Comparison of ENCODE assay signal across 7 cellular contexts in the genomic region with DNA sequence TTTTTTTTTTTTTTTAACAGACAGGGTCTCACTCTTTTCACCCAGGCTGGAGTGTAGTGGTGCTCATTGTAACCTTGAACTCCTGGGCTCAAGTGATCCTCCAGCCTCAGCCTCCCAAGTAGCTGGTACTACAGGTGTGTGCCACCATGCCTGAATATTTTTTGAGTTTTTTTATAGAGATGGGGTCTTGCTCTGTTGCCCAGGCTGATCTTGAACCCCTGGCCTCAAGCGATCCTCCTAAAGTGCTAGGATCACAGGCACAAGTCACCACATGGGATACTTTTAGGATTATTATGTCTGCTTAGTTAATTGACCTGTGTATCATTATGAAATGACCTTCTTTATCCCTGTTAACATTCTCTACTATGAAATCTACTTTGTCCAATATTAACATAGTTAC. TPM values are rescaled to one million over a fixed set of nuclear protein-coding genes. Genes with fewer than 3 reads are reported as not detected.
A peak's percentile ranks its signal among the peaks of the same experiment; 100 is the strongest.
DNase-seq lines count a peak whose midpoint lies in the region; ATAC-seq lines count a peak whose summit lies in the region.

No MANE protein-coding gene starts in this region.

- peak; percentile 23 for ATAC-seq in effector memory CD8-positive, alpha-beta T cell (replicated peaks)
- ATAC-seq in HG03025 (IDR thresholded peaks at IDR 0.05; ENCODE audit: low FRiP score, unreplicated experiment), result no peak
- no peak for ATAC-seq in GM18907 (IDR thresholded peaks at IDR 0.05; ENCODE audit: unreplicated experiment)

- peaks cover 19% of the 10 kb centered on the region for H3K4me1 Mint-ChIP-seq in activated naive CD8-positive, alpha-beta T cell (ENCODE audit: low read depth)
- peaks cover 27% of the 10 kb centered on the region for H3K4me1 Mint-ChIP-seq in activated naive CD8-positive, alpha-beta T cell treated with anti-CD3 and anti-CD28 coated beads for 36 hours
- peaks cover 5 to 7% (median 7%) of the 10 kb centered on the region in 3 donors for H3K4me1 Mint-ChIP-seq in IgD-negative memory B cell
- peaks cover 6 to 23% of the 10 kb centered on the region in 2 donors for H3K4me1 Mint-ChIP-seq in effector memory CD8-positive, alpha-beta T cell (ENCODE audit: low read depth in 2 of 2)

- no peaks in the 10 kb centered on the region for H3K36me3 Mint-ChIP-seq in activated naive CD8-positive, alpha-beta T cell
- no peaks in the 10 kb centered on the region for H3K36me3 Mint-ChIP-seq in activated naive CD8-positive, alpha-beta T cell treated with anti-CD3 and anti-CD28 coated beads for 36 hours
- no peaks in the 10 kb centered on the region for H3K36me3 Mint-ChIP-seq in IgD-negative memory B cell
- H3K36me3 Mint-ChIP-seq in effector memory CD8-positive, alpha-beta T cell (ENCODE audit: insufficient read depth), result no peaks in the 10 kb centered on the region

- H3K27me3 Mint-ChIP-seq in activated naive CD8-positive, alpha-beta T cell, result no peaks in the 10 kb centered on the region
- no peaks in the 10 kb centered on the region for H3K27me3 Mint-ChIP-seq in activated naive CD8-positive, alpha-beta T cell treated with anti-CD3 and anti-CD28 coated beads for 36 hours
- H3K27me3 Mint-ChIP-seq in IgD-negative memory B cell, result no peaks in the 10 kb centered on the region
- no peaks in the 10 kb centered on the region for H3K27me3 Mint-ChIP-seq in effector memory CD8-positive, alpha-beta T cell

- H3K27ac Mint-ChIP-seq in activated naive CD8-positive, alpha-beta T cell, result peak overlapping the region; percentile 8
- H3K27ac Mint-ChIP-seq in activated naive CD8-positive, alpha-beta T cell treated with anti-CD3 and anti-CD28 coated beads for 36 hours, result no peak overlapping the region
- peak overlapping the region in 2 of 3 donors; percentile 26 to 44 for H3K27ac Mint-ChIP-seq in IgD-negative memory B cell
- no peak overlapping the region for H3K27ac Mint-ChIP-seq in effector memory CD8-positive, alpha-beta T cell

- H3K9me3 Mint-ChIP-seq in activated naive CD8-positive, alpha-beta T cell (ENCODE audit: low read depth), result no peaks in the 10 kb centered on the region
- H3K9me3 Mint-ChIP-seq in activated naive CD8-positive, alpha-beta T cell treated with anti-CD3 and anti-CD28 coated beads for 36 hours, result no peaks in the 10 kb centered on the region
- H3K9me3 Mint-ChIP-seq in IgD-negative memory B cell, result no peaks in the 10 kb centered on the region
- no peaks in the 10 kb centered on the region for H3K9me3 Mint-ChIP-seq in effector memory CD8-positive, alpha-beta T cell

- no peak for DNase-seq in activated naive CD8-positive, alpha-beta T cell treated with anti-CD3 and anti-CD28 coated beads for 36 hours
- DNase-seq in effector memory CD8-positive, alpha-beta T cell, result no peak
- DNase-seq in H4 (ENCODE audit: low spot score), result no peak

- H3K4me3 Mint-ChIP-seq in activated naive CD8-positive, alpha-beta T cell, result no peak overlapping the region
- H3K4me3 Mint-ChIP-seq in activated naive CD8-positive, alpha-beta T cell treated with anti-CD3 and anti-CD28 coated beads for 36 hours, result no peak overlapping the region
- peak overlapping the region in 1 of 4 donors; percentile 25 for H3K4me3 Mint-ChIP-seq in IgD-negative memory B cell
- H3K4me3 Mint-ChIP-seq in effector memory CD8-positive, alpha-beta T cell, result no peak overlapping the region

RNA-seq across cellular contexts. Expression of a gene that starts 38.0 kb away (rescaled TPM):
- total RNA-seq in activated naive CD8-positive, alpha-beta T cell treated with anti-CD3 and anti-CD28 coated beads for 36 hours, result 100 to 1,000 TPM; 223 to 226 TPM
- polyA plus RNA-seq in IgD-negative memory B cell, result 130 TPM
- 2.6 and 3.8 TPM in 2 replicates for total RNA-seq in H4 (2014; rRNA removed; shearing (Covaris generic))

Comparison
In these comparisons a context has a peak if more than half of its experiments do, and no peak if none do; other contexts are left out.
1. H3K27ac Mint-ChIP-seq: peak in activated naive CD8-positive, alpha-beta T cell (single experiment) and IgD-negative memory B cell (2 of 3); none in activated naive CD8-positive, alpha-beta T cell treated with anti-CD3 and anti-CD28 coated beads for 36 hours (single experiment) and effector memory CD8-positive, alpha-beta T cell (0 of 2).
2. RNA of a gene that starts 38.0 kb away (total RNA-seq): 223 to 226 TPM in activated naive CD8-positive, alpha-beta T cell treated with anti-CD3 and anti-CD28 coated beads for 36 hours; 2.6 to 3.8 TPM in H4; every median in the first group is over 10 times any median in the second.